ENCODE assay signal across 15 cellular contexts in the genomic region with DNA sequence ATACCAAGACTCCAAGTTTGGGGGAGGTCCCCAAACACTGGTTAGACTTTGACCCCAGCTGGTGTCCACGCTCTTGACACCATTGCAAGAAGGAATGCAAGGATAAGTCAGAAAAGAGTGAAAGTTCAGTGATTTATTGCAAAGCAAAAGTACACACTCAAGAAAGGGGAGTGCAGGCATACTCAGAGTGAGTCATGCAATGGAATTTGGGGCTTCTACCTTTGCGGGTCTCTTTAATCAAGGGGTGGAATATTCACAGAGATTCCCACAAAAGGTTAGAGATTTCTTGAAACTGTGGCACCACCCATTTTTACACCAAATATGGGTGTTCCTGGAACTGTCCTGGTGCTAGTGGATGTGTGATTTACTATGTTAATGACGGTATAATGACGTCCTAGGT.
"Had no signal": no experiment of that assay in that cellular context is flagged by ENCODE, and none has a peak within 500 bp of the region (broad histone marks: within the 10 kb centered on the region; RNA-seq: fewer than 3 reads in every experiment).

No MANE protein-coding gene starts in this region.

- H3K4me3 ChIP-seq: left ventricle myocardium inferior, transverse colon had no signal

- H3K27me3 ChIP-seq: transverse colon had no signal

- H3K27ac ChIP-seq: left ventricle myocardium inferior, transverse colon had no signal

- H3K36me3 ChIP-seq: left ventricle myocardium inferior, transverse colon had no signal

- ATAC-seq: activated naive CD8-positive, alpha-beta T cell treated with anti-CD3 and anti-CD28 coated beads, Interleukin-2, amount 50 U/mL, for 24 hours; esophagus mucosa; natural killer cell had no signal

- H3K9me3 ChIP-seq: left ventricle myocardium inferior, transverse colon had no signal

- H3K4me1 ChIP-seq: left ventricle myocardium inferior had no signal

- DNase-seq: activated CD4-positive, alpha-beta T cell treated with anti-CD3 and anti-CD28 coated beads, Interleukin-2, amount 50 U/mL, for 1 hour; activated naive CD4-positive, alpha-beta T cell treated with anti-CD3 and anti-CD28 coated beads for 36 hours; activated naive CD8-positive, alpha-beta T cell treated with anti-CD3 and anti-CD28 coated beads, Interleukin-2, amount 50 U/mL, for 24 hours; activated T-cell treated with anti-CD3 and anti-CD28 coated beads for 4 hours; islet precursor cell; left ventricle myocardium inferior; mesenchymal stem cell; natural killer cell; retina; stimulated activated CD4-positive, alpha-beta T cell treated with anti-CD3 and anti-CD28 coated beads, Interleukin-4, amount 100 ng/mL, for 4 hours; stimulated activated CD8-positive, alpha-beta memory T cell treated with anti-CD3 and anti-CD28 coated beads, Interleukin-4, amount 100 ng/mL, for 48 hours; stimulated activated naive CD4-positive, alpha-beta T cell treated with Interleukin-2 at 50 U/mL for 16 hours; substantia nigra; transverse colon had no signal
